Comparison of ENCODE assay signal across 10 cellular contexts in the genomic region with DNA sequence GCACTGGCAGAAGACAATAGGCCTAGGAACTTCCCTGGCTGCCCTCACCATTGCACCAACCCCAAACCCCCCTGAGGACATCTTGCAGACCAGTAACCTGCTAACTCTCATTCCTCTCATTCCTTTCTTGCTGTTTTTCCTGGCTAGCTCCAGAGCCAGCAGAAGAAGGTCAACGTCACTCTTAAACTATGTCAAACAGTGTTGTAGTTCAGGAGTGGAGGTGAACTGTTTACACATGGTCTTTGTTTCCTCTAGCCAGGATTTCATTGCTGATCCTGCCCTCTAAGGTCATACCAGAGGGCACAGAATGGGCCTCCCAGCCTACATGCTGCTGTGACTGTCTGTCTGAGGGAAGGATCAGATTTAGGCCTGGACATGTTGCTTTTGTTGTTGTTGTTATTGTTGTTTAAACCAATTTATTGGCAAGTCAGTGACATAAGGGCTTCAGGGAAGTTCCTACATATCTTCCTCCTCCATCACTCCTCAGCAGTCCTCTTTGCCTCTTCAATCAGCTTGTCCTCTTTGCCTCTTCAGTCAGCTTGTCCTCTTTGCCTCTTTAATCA.
A peak's percentile ranks its signal among the peaks of the same experiment; 100 is the strongest.
DNase-seq lines count a peak whose midpoint lies in the region; ATAC-seq and TF ChIP-seq lines count a peak whose summit lies in the region.
"Had no signal": no experiment of that assay in that cellular context is flagged by ENCODE, and none has a peak within 500 bp of the region (broad histone marks: within the 10 kb centered on the region; RNA-seq: fewer than 3 reads in every experiment).

No MANE protein-coding gene starts in this region.

- H3K4me1 Mint-ChIP-seq in nephron progenitor cell = peaks cover 71% of the 10 kb centered on the region

- no peaks in the 10 kb centered on the region for H3K36me3 ChIP-seq in PC-3 (ENCODE audit: low read depth, low read length)

- no peaks in the 10 kb centered on the region for H3K9me3 Mint-ChIP-seq in nephron progenitor cell
- H3K9me3 Mint-ChIP-seq: CD4-positive, alpha-beta T cell had no signal

- TF ChIP-seq CTCF in PC-3 (conservative IDR thresholded peaks at IDR 0.05; ENCODE audit: low read depth, low read length) (no peak), nephron progenitor cell (IDR thresholded peaks at IDR 0.05) (no peak)

- no peaks in the 10 kb centered on the region for H3K79me2 ChIP-seq in PC-3 (ENCODE audit: low read length)

- H3K9ac ChIP-seq in PC-3 (ENCODE audit: low read length) = no peak overlapping the region

- H3K4me2 ChIP-seq in PC-3 (ENCODE audit: low read length) = peak overlapping the region; percentile 36

- H3K27ac Mint-ChIP-seq in nephron progenitor cell = peak overlapping the region; percentile 98
- H3K27ac Mint-ChIP-seq: CD4-positive, alpha-beta T cell had no signal

- intact Hi-C loops in PC-3 (cut with micrococcal nuclease) = no loop called here

- no peaks in the 10 kb centered on the region for H4K20me1 ChIP-seq in PC-3 (ENCODE audit: low read length)

- H2AFZ ChIP-seq in PC-3 (ENCODE audit: low read length) = peak overlapping the region; percentile 21

- POLR2A ChIA-PET in PC-3 (lab: Charles Lee; ENCODE audit: unreplicated experiment) = interaction anchor here (0.5 kb wide), 1 partner anchor 22 kb away, joined by 3 read pairs; no protein-coding TSS in a partner anchor

- H3K36me3 Mint-ChIP-seq in nephron progenitor cell (ENCODE audit: low read depth) = no peaks in the 10 kb centered on the region

- peak overlapping the region; percentile 31; the same call in 1 of the 2 replicates for H3K27ac ChIP-seq in PC-3 (ENCODE audit: low read length)

- ATAC-seq in PC-3 = peak; percentile 82
- no peak for ATAC-seq in GM21360 (IDR thresholded peaks at IDR 0.05; ENCODE audit: unreplicated experiment)

- DNase-seq in AG08396 (ENCODE audit: low spot score) (peak; percentile 60), PC-3 (peak; percentile 90), fibroblast of gingiva (ENCODE audit: low read depth) (peak; percentile 41), nephron progenitor cell (peak; percentile 10), RKO (ENCODE audit: low spot score) (no peak), occipital lobe (lab: John Stamatoyannopoulos, UW) (no peak), mesenteric fat pad (ENCODE audit: low spot score) (no peak)
- DNase-seq: activated naive CD4-positive, alpha-beta T cell; CD4-positive, alpha-beta T cell had no signal

- H3K9me2 ChIP-seq in PC-3 (replicated peaks; ENCODE audit: low read length) = no peaks in the 10 kb centered on the region

- CTCF ChIA-PET in PC-3 (lab: Charles Lee) = no interaction called here

- H3K27me3 Mint-ChIP-seq in nephron progenitor cell (ENCODE audit: low read depth, poor library complexity) = peaks cover 5% of the 10 kb centered on the region
- H3K27me3 Mint-ChIP-seq: CD4-positive, alpha-beta T cell had no signal

- no peaks in the 10 kb centered on the region for H3F3A ChIP-seq in PC-3 (ENCODE audit: low read length, unreplicated experiment)

- no TSS peak for BruUV-seq in PC-3 (replicated peaks; lab: Mats Ljungman, UMichigan)

- H3K4me3 Mint-ChIP-seq in nephron progenitor cell = no peak overlapping the region
- H3K4me3 Mint-ChIP-seq: CD4-positive, alpha-beta T cell had no signal

- peaks cover 40% of the 10 kb centered on the region for H3K4me1 ChIP-seq in PC-3 (ENCODE audit: insufficient read depth, low read length)

- H3K4me3 ChIP-seq in PC-3 (ENCODE audit: low read length) = no peak overlapping the region

- no peaks in the 10 kb centered on the region for H3K27me3 ChIP-seq in PC-3 (ENCODE audit: low read length)

- no peaks in the 10 kb centered on the region for H3K9me3 ChIP-seq in PC-3 (ENCODE audit: low read length)

Comparison
In these comparisons a context has a peak if more than half of its experiments do, and no peak if none do; other contexts are left out.
1. DNase-seq: peak in AG08396 (single experiment), PC-3 (single experiment), fibroblast of gingiva (single experiment) and nephron progenitor cell (single experiment); none in RKO (single experiment), occipital lobe (single experiment) and mesenteric fat pad (single experiment).